29 cellular contexts compared by ENCODE assay signal in the genomic region with DNA sequence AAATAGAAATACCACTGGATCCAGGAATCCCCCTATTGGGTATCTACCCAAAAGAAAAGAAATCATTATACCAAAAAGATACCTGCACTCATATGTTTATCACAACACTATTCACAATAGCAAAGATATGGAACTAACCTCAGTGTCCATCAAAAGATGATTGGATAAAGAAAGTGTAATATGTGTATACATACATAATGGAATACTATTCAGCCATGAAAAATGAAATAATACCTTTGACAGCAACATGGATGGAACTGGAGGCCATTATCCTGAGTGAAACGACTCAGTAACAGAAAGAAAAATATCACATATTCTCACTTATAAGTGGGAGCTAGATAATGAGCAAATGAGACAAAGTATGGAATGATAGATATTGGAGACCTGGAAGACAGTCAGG.
"Had no signal": no experiment of that assay in that cellular context is flagged by ENCODE, and none has a peak within 500 bp of the region (broad histone marks: within the 10 kb centered on the region; RNA-seq: fewer than 3 reads in every experiment).

No MANE protein-coding gene starts in this region.

- H3K27me3 ChIP-seq: colonic mucosa, dorsolateral prefrontal cortex, esophagus muscularis mucosa, esophagus squamous epithelium, foreskin keratinocyte, gastrocnemius medialis, gastroesophageal sphincter, heart left ventricle, heart right ventricle had no signal

- H3K9me3 Mint-ChIP-seq: dendritic cell treated with granulocyte-macrophage colony-stimulating factor and Interleukin-4, amounts not matched to agents 40 ng/mL and 50 ng/mL, for 4 days; effector memory CD8-positive, alpha-beta T cell; endodermal cell had no signal

- H3K4me3 Mint-ChIP-seq: dendritic cell treated with granulocyte-macrophage colony-stimulating factor and Interleukin-4, amounts not matched to agents 40 ng/mL and 50 ng/mL, for 4 days; effector memory CD8-positive, alpha-beta T cell; endodermal cell had no signal

- H3K36me3 ChIP-seq: colonic mucosa, esophagus muscularis mucosa, esophagus squamous epithelium, gastrocnemius medialis, gastroesophageal sphincter, heart left ventricle, heart right ventricle had no signal

- H3K27ac ChIP-seq: colonic mucosa, coronary artery, dorsolateral prefrontal cortex, epithelial cell of prostate, esophagus muscularis mucosa, esophagus squamous epithelium, foreskin keratinocyte, gastrocnemius medialis, gastroesophageal sphincter, heart left ventricle, heart right ventricle had no signal

- DNase-seq: colonic mucosa; cortex of kidney; dermis blood vessel endothelial cell; dorsolateral prefrontal cortex; effector CD4-positive, alpha-beta T cell; effector CD8-positive, alpha-beta T cell; effector memory CD4-positive, alpha-beta T cell; effector memory CD8-positive, alpha-beta T cell; endodermal cell; erythroblast; esophagus squamous epithelium; foreskin fibroblast; foreskin keratinocyte; foreskin melanocyte; gastrocnemius medialis; glutamatergic neuron; head of caudate nucleus; heart left ventricle; heart right ventricle had no signal

- ATAC-seq: effector memory CD8-positive, alpha-beta T cell; esophagus mucosa; foreskin keratinocyte; gastrocnemius medialis; gastroesophageal sphincter; heart left ventricle; heart right ventricle had no signal

- H3K9me3 ChIP-seq: colonic mucosa, esophagus muscularis mucosa, esophagus squamous epithelium, gastrocnemius medialis, gastroesophageal sphincter, heart left ventricle, heart right ventricle had no signal

- H3K4me1 Mint-ChIP-seq: endodermal cell had no signal

- H3K27ac Mint-ChIP-seq: dendritic cell treated with granulocyte-macrophage colony-stimulating factor and Interleukin-4, amounts not matched to agents 40 ng/mL and 50 ng/mL, for 4 days; effector memory CD8-positive, alpha-beta T cell; endodermal cell had no signal

- FAIRE-seq: colon, endometrium, endothelial cell of umbilical vein, frontal cortex had no signal

- H3K4me1 ChIP-seq: colonic mucosa, esophagus squamous epithelium, foreskin keratinocyte, gastrocnemius medialis had no signal

- H3K27me3 Mint-ChIP-seq: dendritic cell treated with granulocyte-macrophage colony-stimulating factor and Interleukin-4, amounts not matched to agents 40 ng/mL and 50 ng/mL, for 4 days had no signal

- H3K4me3 ChIP-seq: colonic mucosa, coronary artery, dorsolateral prefrontal cortex, esophagus muscularis mucosa, esophagus squamous epithelium, gastrocnemius medialis, gastroesophageal sphincter, heart left ventricle, heart right ventricle had no signal
